Comparison of ENCODE assay signal across 13 cellular contexts in genomic region chr4:100582146-100582545, GRCh38.
"Had no signal": no experiment of that assay in that cellular context is flagged by ENCODE, and none has a peak within 500 bp of the region (broad histone marks: within the 10 kb centered on the region; RNA-seq: fewer than 3 reads in every experiment).

No MANE protein-coding gene starts in this region.

- H3K36me3 Mint-ChIP-seq: T-cell had no signal

- H3K27ac Mint-ChIP-seq: T-cell had no signal

- H3K9me3 Mint-ChIP-seq: T-cell had no signal

- H3K27ac ChIP-seq: pancreas, skin epidermis, upper lobe of right lung had no signal

- H3K4me3 Mint-ChIP-seq: T-cell had no signal

- H3K9me3 ChIP-seq: pancreas, upper lobe of right lung had no signal

- H3K4me1 Mint-ChIP-seq: T-cell had no signal

- H3K4me1 ChIP-seq: pancreas, upper lobe of right lung had no signal

- H3K36me3 ChIP-seq: pancreas, upper lobe of right lung had no signal

- DNase-seq: activated CD4-positive, CD25-positive, alpha-beta regulatory T cell treated with anti-CD3 and anti-CD28 coated beads, Interleukin-2, amount 50 U/mL, for 72 hours; activated naive CD4-positive, alpha-beta T cell treated with Interleukin-2 at 50 U/mL for 16 hours; midbrain; pancreas; stimulated activated CD4-positive, alpha-beta T cell treated with anti-CD3 and anti-CD28 coated beads, Interleukin-4, amount 100 ng/mL, for 4 hours; stimulated activated CD8-positive, alpha-beta memory T cell treated with anti-CD3 and anti-CD28 coated beads, Interleukin-4, amount 100 ng/mL, for 48 hours; stimulated activated naive CD8-positive, alpha-beta T cell treated with anti-CD3 and anti-CD28 coated beads, Interleukin-15, Interleukin-2, amounts not matched to agents 100 U/mL and 50 U/mL, for 24 hours; T-cell; T-helper 9 cell; upper lobe of right lung had no signal

- ATAC-seq: left lobe of liver; pancreas; stimulated activated naive CD8-positive, alpha-beta T cell treated with anti-CD3 and anti-CD28 coated beads, Interleukin-15, Interleukin-2, amounts not matched to agents 100 U/mL and 50 U/mL, for 24 hours; T-cell; upper lobe of right lung had no signal

- H3K4me3 ChIP-seq: dorsolateral prefrontal cortex, pancreas, skin epidermis, upper lobe of right lung had no signal

- H3K27me3 ChIP-seq: dorsolateral prefrontal cortex, pancreas, upper lobe of right lung had no signal
